In the genomic region with DNA sequence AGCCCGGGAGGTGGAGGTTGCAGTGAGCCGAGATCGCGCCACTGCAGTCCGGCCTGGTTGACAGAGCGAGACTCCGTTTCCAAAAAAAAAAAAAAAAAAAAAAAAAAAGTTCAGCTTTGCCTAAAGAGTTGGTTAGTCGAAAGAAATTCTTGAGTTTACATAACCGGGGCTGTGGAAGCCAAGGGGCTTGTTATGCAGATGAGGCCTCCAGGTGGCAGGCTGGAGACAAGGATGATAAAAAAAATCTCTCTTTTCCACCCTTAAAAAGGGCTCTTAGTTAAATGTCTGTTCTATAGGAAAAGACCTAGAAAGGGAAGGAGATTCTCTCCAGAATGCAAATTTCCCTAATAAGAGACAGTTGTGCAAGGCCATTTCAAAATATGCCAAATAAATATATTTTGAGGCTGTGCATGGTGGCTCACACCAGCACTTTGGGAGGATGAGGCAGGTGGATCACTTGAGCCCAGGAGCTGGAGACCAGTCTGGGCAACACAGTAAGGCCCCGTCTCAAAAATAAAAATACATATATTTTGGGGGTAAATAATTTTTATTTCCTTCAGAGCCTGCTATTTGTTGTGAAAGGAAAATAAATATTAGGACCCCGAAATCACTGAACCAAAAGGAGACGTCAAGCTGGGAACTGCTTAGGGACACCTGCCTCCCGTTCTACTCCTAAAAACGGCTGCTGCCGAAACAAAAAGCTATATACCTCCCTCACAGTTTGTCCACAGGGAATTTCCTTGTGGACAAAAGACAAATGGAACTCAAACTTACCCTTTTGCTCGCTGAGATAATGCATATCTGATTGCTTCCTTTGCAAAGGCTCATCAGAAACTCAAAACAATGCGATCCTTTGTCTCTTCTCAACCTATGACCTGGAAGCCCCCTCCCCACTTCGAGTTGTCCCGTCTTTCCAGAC, we compare ENCODE assay signal across 8 cellular contexts. TPM values are rescaled to one million over a fixed set of nuclear protein-coding genes. Genes with fewer than 3 reads are reported as not detected.
DNase-seq lines count a peak whose midpoint lies in the region; ATAC-seq, FAIRE-seq and TF ChIP-seq lines count a peak whose summit lies in the region.

No MANE protein-coding gene starts in this region.

- peak; percentile 80 for TF ChIP-seq CTCF in 22Rv1 (IDR thresholded peaks at IDR 0.05)
- peak; percentile 86 for TF ChIP-seq CTCF in activated CD8-positive, alpha-beta T cell treated with anti-CD3 and anti-CD28 coated beads for 36 hours (IDR thresholded peaks at IDR 0.05)
- peak; percentile 76 for TF ChIP-seq CTCF in foreskin keratinocyte (conservative IDR thresholded peaks at IDR 0.05)
- TF ChIP-seq CTCF in omental fat pad (IDR thresholded peaks at IDR 0.05) = no peak

- peaks cover 5% of the 10 kb centered on the region for H3K27me3 Mint-ChIP-seq in activated CD8-positive, alpha-beta T cell treated with anti-CD3 and anti-CD28 coated beads for 36 hours

- H3K9me3 Mint-ChIP-seq in activated CD8-positive, alpha-beta T cell treated with anti-CD3 and anti-CD28 coated beads for 36 hours = no peaks in the 10 kb centered on the region

- H3K27ac ChIP-seq in 22Rv1 (no peak overlapping the region), foreskin keratinocyte (no peak overlapping the region)

- H3K4me3 Mint-ChIP-seq in activated CD8-positive, alpha-beta T cell treated with anti-CD3 and anti-CD28 coated beads for 36 hours = no peak overlapping the region

- H3K27ac Mint-ChIP-seq in activated CD8-positive, alpha-beta T cell treated with anti-CD3 and anti-CD28 coated beads for 36 hours = no peak overlapping the region

- DNase-seq in NCI-H146 (lab: John Stamatoyannopoulos, UW) (peak; percentile 55), foreskin keratinocyte (peak in 1 of 2 donors; percentile 23), omental fat pad (ENCODE audit: low spot score) (peak; percentile 67), NCI-H2081 treated with DMSO at 0.1 percent for 48 hours (lab: John Stamatoyannopoulos, UW) (no peak), NCI-H1092 (lab: John Stamatoyannopoulos, UW) (no peak)
- DNase-seq in activated CD8-positive, alpha-beta T cell treated with anti-CD3 and anti-CD28 coated beads for 36 hours = peak; percentile 85

- POLR2A ChIA-PET in activated CD8-positive, alpha-beta T cell treated with anti-CD3 and anti-CD28 coated beads for 36 hours (lab: Charles Lee) = interaction anchor here (0.7 to 4.4 kb wide), 13 partner anchors 11 to 201 kb away, joined by 3 to 36 read pairs (median 3); partner anchors contain the start of genes BET1L, IFITM1 and NLRP6

- CTCF ChIA-PET in activated CD8-positive, alpha-beta T cell treated with anti-CD3 and anti-CD28 coated beads for 36 hours (lab: Charles Lee) = interaction anchor here (0.7 to 6.4 kb wide), 25 partner anchors 9 to 213 kb away, joined by 3 to 51 read pairs (median 6); partner anchors contain the start of genes NLRP6, PGGHG and PSMD13

- intact Hi-C loops in activated CD8-positive, alpha-beta T cell treated with anti-CD3 and anti-CD28 coated beads for 36 hours (cut with micrococcal nuclease) = loop anchor here (2.0 kb wide), 1 partner anchor 58 kb away; no protein-coding TSS in a partner anchor

- peaks cover 5% of the 10 kb centered on the region for H3K27me3 ChIP-seq in foreskin keratinocyte

- peak; percentile 94 for FAIRE-seq in G401.6 (lab: Jason Lieb, UNC)

- peaks cover 20% of the 10 kb centered on the region for H3K36me3 Mint-ChIP-seq in activated CD8-positive, alpha-beta T cell treated with anti-CD3 and anti-CD28 coated beads for 36 hours (ENCODE audit: low read depth)

- peaks cover 49% of the 10 kb centered on the region for H3K4me1 Mint-ChIP-seq in activated CD8-positive, alpha-beta T cell treated with anti-CD3 and anti-CD28 coated beads for 36 hours (ENCODE audit: low read depth)

- peak; percentile 25 for ATAC-seq in activated CD8-positive, alpha-beta T cell treated with anti-CD3 and anti-CD28 coated beads for 36 hours
- ATAC-seq in foreskin keratinocyte (peak; percentile 24), omental fat pad (ENCODE audit: low FRiP score) (peak; percentile 37)

- H3K4me1 ChIP-seq in foreskin keratinocyte = peaks cover 9% of the 10 kb centered on the region

RNA-seq across cellular contexts. Expression of gene IFITM2, which starts 2.4 kb away (rescaled TPM):
- total RNA-seq in activated CD8-positive, alpha-beta T cell treated with anti-CD3 and anti-CD28 coated beads for 36 hours = 100 to 1,000 TPM; 540 to 549 TPM
- total RNA-seq in foreskin keratinocyte (224 and 342 TPM in 2 replicates), omental fat pad (100 to 1,000 TPM; 266 to 442 (median 382) TPM)
- polyA plus RNA-seq in foreskin keratinocyte = 39.8 and 55.8 TPM in 2 replicates

RNA-seq across cellular contexts. Expression of gene IFITM5, which starts 5.8 kb away (rescaled TPM):
- total RNA-seq in activated CD8-positive, alpha-beta T cell treated with anti-CD3 and anti-CD28 coated beads for 36 hours = not detected
- total RNA-seq in foreskin keratinocyte (not detected in 2 replicates), omental fat pad (not detected)
- not detected in 2 replicates for polyA plus RNA-seq in foreskin keratinocyte

RNA-seq across cellular contexts. Expression of gene IFITM1, which starts 8.7 kb away (rescaled TPM):
- total RNA-seq in activated CD8-positive, alpha-beta T cell treated with anti-CD3 and anti-CD28 coated beads for 36 hours = 100 to 1,000 TPM; 296 to 304 TPM
- total RNA-seq in foreskin keratinocyte (399 and 491 TPM in 2 replicates), omental fat pad (100 to 1,000 TPM; 224 to 389 (median 247) TPM)
- 615 and 795 TPM in 2 replicates for polyA plus RNA-seq in foreskin keratinocyte

RNA-seq across cellular contexts. Expression of gene IFITM3, which starts 15.5 kb away (rescaled TPM):
- total RNA-seq in activated CD8-positive, alpha-beta T cell treated with anti-CD3 and anti-CD28 coated beads for 36 hours = 10 to 100 TPM; 52.8 to 58.0 TPM
- total RNA-seq in foreskin keratinocyte = 934 and 1,022 TPM in 2 replicates
- polyA plus RNA-seq in foreskin keratinocyte = 1,963 and 2,381 TPM in 2 replicates
- total RNA-seq in omental fat pad = 100 to 1,000 TPM; 340 to 466 (median 398) TPM

RNA-seq across cellular contexts. Expression of gene PGGHG, which starts 16.2 kb away (rescaled TPM):
- total RNA-seq in activated CD8-positive, alpha-beta T cell treated with anti-CD3 and anti-CD28 coated beads for 36 hours = 100 to 1,000 TPM; 298 to 308 TPM
- total RNA-seq in foreskin keratinocyte = 7.3 and 12.3 TPM in 2 replicates
- polyA plus RNA-seq in foreskin keratinocyte = 7.5 and 10.2 TPM in 2 replicates
- 10 to 100 TPM; 10.9 to 53.6 (median 19.8) TPM for total RNA-seq in omental fat pad

Comparison
In these comparisons a context has a peak if more than half of its experiments do, and no peak if none do; other contexts are left out.
1. CTCF ChIP-seq: peak in 22Rv1 (single experiment), activated CD8-positive, alpha-beta T cell treated with anti-CD3 and anti-CD28 coated beads for 36 hours (single experiment) and foreskin keratinocyte (single experiment); none in omental fat pad (0 of 3).
2. DNase-seq: peak in NCI-H146 (single experiment), activated CD8-positive, alpha-beta T cell treated with anti-CD3 and anti-CD28 coated beads for 36 hours (single experiment) and omental fat pad (single experiment); none in NCI-H2081 treated with DMSO at 0.1 percent for 48 hours (single experiment) and NCI-H1092 (single experiment).
3. Peak in every context shown above with its lines, with median percentiles within 50 percentile points of each other: ATAC-seq.